Comparison of ENCODE assay signal across 12 cellular contexts in the genomic region with DNA sequence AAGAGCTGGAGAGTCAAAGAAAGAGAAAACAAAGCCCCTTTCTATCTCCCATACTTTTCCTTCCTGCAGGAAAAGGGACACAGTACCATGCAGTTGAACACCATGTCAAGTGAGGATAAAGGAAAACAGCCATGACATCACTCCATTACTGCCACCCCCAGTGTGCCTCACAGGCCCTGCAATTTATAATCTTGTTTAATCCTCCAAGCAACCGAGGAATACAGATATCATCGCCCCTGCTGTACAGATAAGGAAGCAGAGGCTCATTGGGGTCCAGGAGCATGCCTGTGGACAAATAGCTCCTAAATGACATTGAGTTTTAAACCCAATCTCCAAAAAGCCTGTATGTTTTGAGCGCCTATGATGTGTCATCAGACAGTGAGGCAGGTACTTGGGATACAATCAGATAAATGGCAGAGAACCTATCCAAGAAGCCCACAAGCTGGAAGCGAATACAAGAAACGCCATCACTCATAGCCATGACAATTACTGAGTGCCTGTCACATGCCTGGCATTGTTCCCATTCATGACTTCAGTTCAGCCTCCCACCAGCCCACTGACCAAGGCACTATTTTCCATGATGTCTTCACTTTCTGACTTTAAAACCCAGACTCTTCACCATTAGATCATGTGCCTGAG. TPM values are rescaled to one million over a fixed set of nuclear protein-coding genes. Genes with fewer than 3 reads are reported as not detected.
DNase-seq lines count a peak whose midpoint lies in the region; ATAC-seq, FAIRE-seq and TF ChIP-seq lines count a peak whose summit lies in the region.
"Had no signal": no experiment of that assay in that cellular context is flagged by ENCODE, and none has a peak within 500 bp of the region (broad histone marks: within the 10 kb centered on the region; RNA-seq: fewer than 3 reads in every experiment).

No MANE protein-coding gene starts in this region.

- H3K4me1 Mint-ChIP-seq in astrocyte (ENCODE audit: low read depth, unreplicated experiment): peaks cover 3% of the 10 kb centered on the region

- no peak overlapping the region for H3K27ac Mint-ChIP-seq in astrocyte (ENCODE audit: unreplicated experiment)
- H3K27ac Mint-ChIP-seq: T-helper 1 cell treated with Interleukin-12 subunit alpha and Interleukin-12 subunit beta and Interleukin-4 antibody, amounts not matched to agents 30 μg/mL and 1 μg/mL, for 36 hours had no signal

- H3K27ac ChIP-seq in astrocyte (ENCODE audit: low read depth, low read length) (no peak overlapping the region), layer of hippocampus (ENCODE audit: low read depth, low read length) (peak overlapping the region; percentile 14), substantia nigra (ENCODE audit: low read depth, low read length, poor library complexity, severe bottlenecking) (peak overlapping the region; percentile 80)
- H3K27ac ChIP-seq: esophagus muscularis mucosa had no signal

- H3K79me2 ChIP-seq in astrocyte (ENCODE audit: insufficient read depth, low read length): no peaks in the 10 kb centered on the region

- no peaks in the 10 kb centered on the region for H4K20me1 ChIP-seq in astrocyte (ENCODE audit: insufficient read depth, low read length)

- no peak overlapping the region for H3K9ac ChIP-seq in astrocyte (ENCODE audit: low read length)

- no peaks in the 10 kb centered on the region for H3K27me3 Mint-ChIP-seq in astrocyte (ENCODE audit: low read depth, unreplicated experiment)

- H3K27me3 ChIP-seq in astrocyte (ENCODE audit: insufficient read depth, low read length) (no peaks in the 10 kb centered on the region), layer of hippocampus (ENCODE audit: control insufficient read depth, insufficient read depth, low read length) (no peaks in the 10 kb centered on the region)
- H3K27me3 ChIP-seq: esophagus muscularis mucosa had no signal

- FAIRE-seq in astrocyte (lab: Jason Lieb, UNC): no peak
- FAIRE-seq: bronchial epithelial cell had no signal

- H3K4me1 ChIP-seq in astrocyte (ENCODE audit: insufficient read depth, low read length): peaks cover 5% of the 10 kb centered on the region

- H3K36me3 ChIP-seq in astrocyte (ENCODE audit: insufficient read depth, low read length): no peaks in the 10 kb centered on the region
- H3K36me3 ChIP-seq: esophagus muscularis mucosa had no signal

- no peak overlapping the region for H2AFZ ChIP-seq in astrocyte (ENCODE audit: low read depth, low read length)

- H3K4me2 ChIP-seq in astrocyte (ENCODE audit: low read length): no peak overlapping the region

- DNase-seq in NCI-H69 (lab: John Stamatoyannopoulos, UW): peak; percentile 40
- peak; percentile 58 for DNase-seq in astrocyte (ENCODE audit: low read depth)
- peak in 8 of 49 donors; percentile 6 to 24 (median 15) for DNase-seq in substantia nigra (lab: John Stamatoyannopoulos, UW)
- no peak for DNase-seq in ACHN
- no peak for DNase-seq in NCI-H2029 treated with DMSO at 0.1 percent for 48 hours (lab: John Stamatoyannopoulos, UW)
- DNase-seq: activated gamma-delta T cell treated with Interleukin-2 at 50 U/mL for 16 hours, NCI-H1436 treated with DMSO at 0.1 percent for 48 hours had no signal

- TF ChIP-seq CTCF in astrocyte (IDR thresholded peaks at IDR 0.05; ENCODE audit: insufficient read depth, low read depth, low read length): no peak

- in situ Hi-C loops in ACHN (cut with HindIII; ENCODE audit: low pct_ligation_motif_present, low pct_unique_long_range_greater_than_20kb, low sequenced_read_pairs): no loop called here

- no peak overlapping the region for H3K4me3 Mint-ChIP-seq in astrocyte (ENCODE audit: unreplicated experiment)
- H3K4me3 Mint-ChIP-seq: T-helper 1 cell treated with Interleukin-12 subunit alpha and Interleukin-12 subunit beta and Interleukin-4 antibody, amounts not matched to agents 30 μg/mL and 1 μg/mL, for 36 hours had no signal

- ATAC-seq in GM18873 (IDR thresholded peaks at IDR 0.05; ENCODE audit: low FRiP score, unreplicated experiment): no peak

- peaks cover 3% of the 10 kb centered on the region for H3K9me3 Mint-ChIP-seq in astrocyte (ENCODE audit: unreplicated experiment)
- H3K9me3 Mint-ChIP-seq: T-helper 1 cell treated with Interleukin-12 subunit alpha and Interleukin-12 subunit beta and Interleukin-4 antibody, amounts not matched to agents 30 μg/mL and 1 μg/mL, for 36 hours had no signal

- H3K4me3 ChIP-seq in astrocyte (ENCODE audit: insufficient read depth, low read depth, low read length): no peak overlapping the region
- H3K4me3 ChIP-seq: esophagus muscularis mucosa had no signal

- peaks cover 6% of the 10 kb centered on the region for H3K36me3 Mint-ChIP-seq in astrocyte (ENCODE audit: low read depth, unreplicated experiment)

- no peaks in the 10 kb centered on the region for H3K9me3 ChIP-seq in astrocyte (ENCODE audit: insufficient read depth, low read depth, low read length)
- H3K9me3 ChIP-seq: esophagus muscularis mucosa had no signal

RNA-seq across cellular contexts. Expression of gene CPPED1, which starts 45.5 kb away (rescaled TPM):
- total RNA-seq in astrocyte: 27.2 and 28.5 TPM in 2 replicates

Comparison
In these comparisons a context has a peak if more than half of its experiments do, and no peak if none do; other contexts are left out.
1. DNase-seq: peak in NCI-H69 (single experiment) and astrocyte (single experiment); none in ACHN (single experiment) and NCI-H2029 treated with DMSO at 0.1 percent for 48 hours (single experiment).